ENCODE assay signal across 21 cellular contexts in genomic region chr22:25358421-25359170, GRCh38.
"Had no signal": no experiment of that assay in that cellular context is flagged by ENCODE, and none has a peak within 500 bp of the region (broad histone marks: within the 10 kb centered on the region; RNA-seq: fewer than 3 reads in every experiment).

No MANE protein-coding gene starts in this region.

- H3K4me1 Mint-ChIP-seq: activated CD8-positive, alpha-beta memory T cell treated with anti-CD3 and anti-CD28 coated beads, Interleukin-2, amount 10 ng/mL, durations not matched to agents 7 days and 5 days; brain had no signal

- H3K27ac ChIP-seq: foreskin keratinocyte, stomach had no signal

- H3K27ac Mint-ChIP-seq: activated CD8-positive, alpha-beta memory T cell treated with anti-CD3 and anti-CD28 coated beads, Interleukin-2, amount 10 ng/mL, durations not matched to agents 7 days and 5 days; activated CD8-positive, alpha-beta T cell treated with anti-CD3 and anti-CD28 coated beads for 36 hours; activated naive CD4-positive, alpha-beta T cell treated with anti-CD3 and anti-CD28 coated beads for 36 hours; brain; memory B cell; nephron progenitor cell had no signal

- H3K27me3 Mint-ChIP-seq: activated CD8-positive, alpha-beta memory T cell treated with anti-CD3 and anti-CD28 coated beads, Interleukin-2, amount 10 ng/mL, durations not matched to agents 7 days and 5 days; activated CD8-positive, alpha-beta T cell treated with anti-CD3 and anti-CD28 coated beads for 36 hours; brain; memory B cell had no signal

- H3K9me3 Mint-ChIP-seq: activated CD8-positive, alpha-beta T cell treated with anti-CD3 and anti-CD28 coated beads for 36 hours; activated naive CD4-positive, alpha-beta T cell treated with anti-CD3 and anti-CD28 coated beads for 36 hours; memory B cell; nephron progenitor cell had no signal

- H3K27me3 ChIP-seq: foreskin keratinocyte, stomach had no signal

- DNase-seq: activated CD4-positive, alpha-beta T cell treated with anti-CD3 and anti-CD28 coated beads for 48 hours; activated CD8-positive, alpha-beta memory T cell treated with anti-CD3 and anti-CD28 coated beads, Interleukin-2, amount 10 ng/mL, durations not matched to agents 7 days and 5 days; activated CD8-positive, alpha-beta T cell treated with anti-CD3 and anti-CD28 coated beads for 36 hours; activated naive CD4-positive, alpha-beta T cell treated with anti-CD3 and anti-CD28 coated beads for 36 hours; anterior cingulate cortex; caudate nucleus; dermis blood vessel endothelial cell; effector CD8-positive, alpha-beta T cell; foreskin keratinocyte; hippocampal formation; mucosa of descending colon; nephron progenitor cell; nucleus accumbens; retina; SIG-M5; stimulated activated CD4-positive, alpha-beta T cell treated with anti-CD3 and anti-CD28 coated beads, Interleukin-12 subunit alpha, Interleukin-12 subunit beta, amount 100 ng/mL, for 4 hours; stomach; trophoblast cell had no signal

- ATAC-seq: activated CD8-positive, alpha-beta memory T cell treated with anti-CD3 and anti-CD28 coated beads, Interleukin-2, amount 10 ng/mL, durations not matched to agents 7 days and 5 days; activated CD8-positive, alpha-beta T cell treated with anti-CD3 and anti-CD28 coated beads for 36 hours; foreskin keratinocyte; mucosa of descending colon; SK-N-SH treated with all-trans-retinoic acid at 6 μM for 48 hours had no signal

- H3K9me3 ChIP-seq: mucosa of descending colon, stomach had no signal

- H3K4me3 ChIP-seq: mucosa of descending colon, stomach had no signal

- H3K4me1 ChIP-seq: foreskin keratinocyte had no signal

- H3K4me3 Mint-ChIP-seq: activated CD8-positive, alpha-beta memory T cell treated with anti-CD3 and anti-CD28 coated beads, Interleukin-2, amount 10 ng/mL, durations not matched to agents 7 days and 5 days; activated CD8-positive, alpha-beta T cell treated with anti-CD3 and anti-CD28 coated beads for 36 hours; activated naive CD4-positive, alpha-beta T cell treated with anti-CD3 and anti-CD28 coated beads for 36 hours; brain; memory B cell; nephron progenitor cell had no signal
